12 cellular contexts compared by ENCODE assay signal in the genomic region with DNA sequence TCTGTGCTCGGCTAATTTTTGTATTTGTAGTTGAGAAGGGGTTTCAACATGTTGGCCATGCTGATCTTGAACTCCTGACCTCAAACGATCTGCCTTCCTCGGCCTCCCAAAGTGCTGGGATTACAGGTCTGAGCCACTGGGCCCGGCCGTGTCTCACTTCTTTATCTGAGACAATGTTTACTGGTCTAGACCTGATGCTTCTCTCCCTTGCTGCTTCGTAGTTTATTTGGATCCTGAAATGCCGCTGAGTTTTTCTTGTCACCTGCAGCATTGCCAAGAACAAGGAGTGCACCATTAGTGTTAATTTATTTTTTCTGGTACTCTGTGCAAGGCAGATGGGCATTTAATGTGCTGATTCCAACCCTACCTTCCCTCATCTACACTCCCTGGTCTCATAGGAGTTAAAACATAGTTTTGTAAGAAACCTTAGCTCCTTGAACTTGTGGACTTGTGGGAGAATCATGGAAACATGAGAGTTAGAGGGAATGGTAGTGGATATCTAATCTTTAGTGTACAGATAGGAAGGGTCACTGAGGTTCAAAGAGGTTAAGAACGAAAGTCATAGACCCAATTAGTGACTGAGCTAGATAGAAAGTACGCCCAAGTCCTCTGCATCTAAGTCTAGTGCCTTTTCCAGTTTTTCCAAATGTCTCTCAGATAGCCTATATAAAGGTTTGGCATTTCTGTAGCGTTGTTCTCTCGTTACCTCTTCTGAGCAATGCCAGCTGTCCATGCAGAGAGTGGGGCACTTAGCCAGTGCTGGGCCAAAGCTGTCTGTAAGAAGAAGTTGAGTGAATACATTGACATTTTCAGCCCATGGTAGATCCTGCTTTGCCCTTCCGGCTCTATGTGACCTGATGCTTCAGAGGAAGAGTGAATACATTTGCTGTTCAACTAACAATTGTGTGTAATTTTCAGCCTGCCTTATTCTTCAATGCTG.
A peak's percentile ranks its signal among the peaks of the same experiment; 100 is the strongest.
DNase-seq lines count a peak whose midpoint lies in the region; ATAC-seq and TF ChIP-seq lines count a peak whose summit lies in the region.
"Had no signal": no experiment of that assay in that cellular context is flagged by ENCODE, and none has a peak within 500 bp of the region (broad histone marks: within the 10 kb centered on the region; RNA-seq: fewer than 3 reads in every experiment).

No MANE protein-coding gene starts in this region.

- no peaks in the 10 kb centered on the region for H3K36me3 ChIP-seq in Peyer's patch
- no peaks in the 10 kb centered on the region for H3K36me3 ChIP-seq in heart left ventricle
- H3K36me3 ChIP-seq in rectal smooth muscle tissue (ENCODE audit: control insufficient read depth, insufficient read depth, low read length): no peaks in the 10 kb centered on the region
- H3K36me3 ChIP-seq: neutrophil had no signal

- H3K4me3 ChIP-seq in Peyer's patch (peak overlapping the region in 3 of 4 donors; percentile 3 to 28 (median 5)), heart left ventricle (peak overlapping the region in 9 of 12 donors; percentile 2 to 33 (median 23)), rectal smooth muscle tissue (ENCODE audit: low read length) (no peak overlapping the region)

- DNase-seq in G401 (ENCODE audit: low spot score): peak; percentile 90
- no peak for DNase-seq in Peyer's patch
- peak in 4 of 5 donors; percentile 16 to 60 (median 57) for DNase-seq in heart left ventricle
- DNase-seq in 8988T: no peak
- DNase-seq: aorta, DND-41, erythroblast had no signal

- TF ChIP-seq POLR2A in Peyer's patch (IDR thresholded peaks at IDR 0.05): no peak
- no peak for TF ChIP-seq POLR2A in heart left ventricle (IDR thresholded peaks at IDR 0.05)

- no peak for TF ChIP-seq CTCF in Peyer's patch (IDR thresholded peaks at IDR 0.05)
- no peak for TF ChIP-seq CTCF in heart left ventricle (IDR thresholded peaks at IDR 0.05)

- peak overlapping the region; percentile 24 to 63 (median 44) for H3K27ac ChIP-seq in Peyer's patch
- H3K27ac ChIP-seq in heart left ventricle: peak overlapping the region; percentile 43 to 81 (median 72)
- H3K27ac ChIP-seq in rectal smooth muscle tissue (ENCODE audit: low read depth, low read length): peak overlapping the region; percentile 15
- H3K27ac ChIP-seq: neutrophil, RWPE1 had no signal

- ATAC-seq in heart left ventricle (peak; percentile 40 to 83 (median 62)), HG03460 (IDR thresholded peaks at IDR 0.05; ENCODE audit: unreplicated experiment) (no peak), HG03469 (IDR thresholded peaks at IDR 0.05; ENCODE audit: unreplicated experiment) (no peak)

- 57 to 63% (median 63%) methylated on average over 12 of the region's 12 CpGs for WGBS in heart left ventricle, 4 donors

- H3K9me3 ChIP-seq in Peyer's patch: no peaks in the 10 kb centered on the region
- H3K9me3 ChIP-seq in heart left ventricle: peaks cover 0 to 6% (median 0%) of the 10 kb centered on the region in 12 donors
- H3K9me3 ChIP-seq: neutrophil had no signal

- H3K27me3 ChIP-seq in Peyer's patch: no peaks in the 10 kb centered on the region
- no peaks in the 10 kb centered on the region for H3K27me3 ChIP-seq in heart left ventricle
- H3K27me3 ChIP-seq in rectal smooth muscle tissue (ENCODE audit: control insufficient read depth, insufficient read depth, low read length): no peaks in the 10 kb centered on the region
- H3K27me3 ChIP-seq: neutrophil had no signal

- in situ Hi-C loops in G401 (cut with HindIII; ENCODE audit: low sequenced_read_pairs): no loop called here

- H3K4me1 ChIP-seq in Peyer's patch: peaks cover 0 to 24% (median 4%) of the 10 kb centered on the region in 4 donors
- H3K4me1 ChIP-seq in heart left ventricle: peaks cover 0 to 56% (median 29%) of the 10 kb centered on the region in 12 donors
- peaks cover 16% of the 10 kb centered on the region for H3K4me1 ChIP-seq in rectal smooth muscle tissue (ENCODE audit: control insufficient read depth, insufficient read depth, low read length)

- H3K9ac ChIP-seq in rectal smooth muscle tissue (ENCODE audit: low read length): no peak overlapping the region

- intact Hi-C loops in heart left ventricle (cut with DNase I): loop anchor here in 3 of 10 donors (5.0 to 10.0 kb wide), 4 partner anchors 51 to 653 kb away; a partner anchor contains a TSS

Comparison
In these comparisons a context has a peak if more than half of its experiments do, and no peak if none do; other contexts are left out.
1. DNase-seq: peak in G401 (single experiment) and heart left ventricle (4 of 5); none in Peyer's patch (0 of 3) and 8988T (single experiment).
2. H3K27ac ChIP-seq: peak in every context shown above with its lines; median percentile 72 in heart left ventricle; 44 in Peyer's patch; 15 in rectal smooth muscle tissue.
3. ATAC-seq: peak in heart left ventricle (4 of 4); none in HG03460 (single experiment) and HG03469 (single experiment).